ENCODE assay signal across 1 cellular context in the genomic region with DNA sequence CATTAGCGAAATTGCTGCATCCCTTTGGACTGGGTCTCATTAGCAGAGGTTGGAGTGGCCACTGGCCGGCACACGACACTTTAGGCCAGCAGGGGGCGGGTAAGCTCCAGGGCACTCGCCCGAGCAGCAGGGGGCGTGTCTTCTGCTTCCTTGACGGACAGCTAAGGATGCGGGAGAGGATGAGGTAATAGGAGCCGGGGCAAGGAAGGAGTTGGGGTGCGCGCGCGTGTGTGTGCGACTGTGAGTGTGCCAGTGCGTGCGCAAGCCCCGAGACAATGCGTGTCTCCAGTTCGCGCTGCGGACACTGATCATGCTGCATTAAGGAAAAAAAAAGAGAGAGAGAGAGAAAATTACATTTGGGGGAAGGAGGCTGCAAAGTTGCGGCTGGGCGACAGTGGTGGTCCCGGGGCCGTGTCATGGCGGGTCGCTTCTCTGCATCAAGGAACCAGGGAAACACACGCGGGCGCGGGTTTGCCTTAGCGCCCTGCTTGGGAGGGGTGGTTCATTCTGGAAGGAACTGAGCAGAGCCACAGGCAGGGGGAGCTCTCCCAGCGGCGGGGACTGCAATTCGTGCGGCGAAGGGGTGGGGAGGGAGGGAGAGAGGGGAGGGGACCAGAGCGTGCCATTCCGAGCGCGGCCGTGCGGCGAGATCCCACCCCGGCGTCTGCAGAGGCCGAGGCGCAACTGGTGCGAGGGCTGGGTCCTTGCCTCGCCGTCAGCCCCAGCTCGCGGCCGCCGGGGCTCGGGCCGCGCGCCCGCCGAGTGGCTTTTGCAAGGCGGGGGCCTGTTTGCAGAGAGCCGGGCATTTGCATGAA.
TF ChIP-seq lines count a peak whose summit lies in the region.

TSS of gene DTX4 (plus strand) at position 625 of the 815 bp plus-strand sequence. CDS start 464 bp downstream, outside the sequence.

TF ChIP-seq in K562, 482 proteins besides CTCF, POLR2A, EP300 and RAD21 (continued from another document and continues in another):
- TF ChIP-seq, protein P1, sequence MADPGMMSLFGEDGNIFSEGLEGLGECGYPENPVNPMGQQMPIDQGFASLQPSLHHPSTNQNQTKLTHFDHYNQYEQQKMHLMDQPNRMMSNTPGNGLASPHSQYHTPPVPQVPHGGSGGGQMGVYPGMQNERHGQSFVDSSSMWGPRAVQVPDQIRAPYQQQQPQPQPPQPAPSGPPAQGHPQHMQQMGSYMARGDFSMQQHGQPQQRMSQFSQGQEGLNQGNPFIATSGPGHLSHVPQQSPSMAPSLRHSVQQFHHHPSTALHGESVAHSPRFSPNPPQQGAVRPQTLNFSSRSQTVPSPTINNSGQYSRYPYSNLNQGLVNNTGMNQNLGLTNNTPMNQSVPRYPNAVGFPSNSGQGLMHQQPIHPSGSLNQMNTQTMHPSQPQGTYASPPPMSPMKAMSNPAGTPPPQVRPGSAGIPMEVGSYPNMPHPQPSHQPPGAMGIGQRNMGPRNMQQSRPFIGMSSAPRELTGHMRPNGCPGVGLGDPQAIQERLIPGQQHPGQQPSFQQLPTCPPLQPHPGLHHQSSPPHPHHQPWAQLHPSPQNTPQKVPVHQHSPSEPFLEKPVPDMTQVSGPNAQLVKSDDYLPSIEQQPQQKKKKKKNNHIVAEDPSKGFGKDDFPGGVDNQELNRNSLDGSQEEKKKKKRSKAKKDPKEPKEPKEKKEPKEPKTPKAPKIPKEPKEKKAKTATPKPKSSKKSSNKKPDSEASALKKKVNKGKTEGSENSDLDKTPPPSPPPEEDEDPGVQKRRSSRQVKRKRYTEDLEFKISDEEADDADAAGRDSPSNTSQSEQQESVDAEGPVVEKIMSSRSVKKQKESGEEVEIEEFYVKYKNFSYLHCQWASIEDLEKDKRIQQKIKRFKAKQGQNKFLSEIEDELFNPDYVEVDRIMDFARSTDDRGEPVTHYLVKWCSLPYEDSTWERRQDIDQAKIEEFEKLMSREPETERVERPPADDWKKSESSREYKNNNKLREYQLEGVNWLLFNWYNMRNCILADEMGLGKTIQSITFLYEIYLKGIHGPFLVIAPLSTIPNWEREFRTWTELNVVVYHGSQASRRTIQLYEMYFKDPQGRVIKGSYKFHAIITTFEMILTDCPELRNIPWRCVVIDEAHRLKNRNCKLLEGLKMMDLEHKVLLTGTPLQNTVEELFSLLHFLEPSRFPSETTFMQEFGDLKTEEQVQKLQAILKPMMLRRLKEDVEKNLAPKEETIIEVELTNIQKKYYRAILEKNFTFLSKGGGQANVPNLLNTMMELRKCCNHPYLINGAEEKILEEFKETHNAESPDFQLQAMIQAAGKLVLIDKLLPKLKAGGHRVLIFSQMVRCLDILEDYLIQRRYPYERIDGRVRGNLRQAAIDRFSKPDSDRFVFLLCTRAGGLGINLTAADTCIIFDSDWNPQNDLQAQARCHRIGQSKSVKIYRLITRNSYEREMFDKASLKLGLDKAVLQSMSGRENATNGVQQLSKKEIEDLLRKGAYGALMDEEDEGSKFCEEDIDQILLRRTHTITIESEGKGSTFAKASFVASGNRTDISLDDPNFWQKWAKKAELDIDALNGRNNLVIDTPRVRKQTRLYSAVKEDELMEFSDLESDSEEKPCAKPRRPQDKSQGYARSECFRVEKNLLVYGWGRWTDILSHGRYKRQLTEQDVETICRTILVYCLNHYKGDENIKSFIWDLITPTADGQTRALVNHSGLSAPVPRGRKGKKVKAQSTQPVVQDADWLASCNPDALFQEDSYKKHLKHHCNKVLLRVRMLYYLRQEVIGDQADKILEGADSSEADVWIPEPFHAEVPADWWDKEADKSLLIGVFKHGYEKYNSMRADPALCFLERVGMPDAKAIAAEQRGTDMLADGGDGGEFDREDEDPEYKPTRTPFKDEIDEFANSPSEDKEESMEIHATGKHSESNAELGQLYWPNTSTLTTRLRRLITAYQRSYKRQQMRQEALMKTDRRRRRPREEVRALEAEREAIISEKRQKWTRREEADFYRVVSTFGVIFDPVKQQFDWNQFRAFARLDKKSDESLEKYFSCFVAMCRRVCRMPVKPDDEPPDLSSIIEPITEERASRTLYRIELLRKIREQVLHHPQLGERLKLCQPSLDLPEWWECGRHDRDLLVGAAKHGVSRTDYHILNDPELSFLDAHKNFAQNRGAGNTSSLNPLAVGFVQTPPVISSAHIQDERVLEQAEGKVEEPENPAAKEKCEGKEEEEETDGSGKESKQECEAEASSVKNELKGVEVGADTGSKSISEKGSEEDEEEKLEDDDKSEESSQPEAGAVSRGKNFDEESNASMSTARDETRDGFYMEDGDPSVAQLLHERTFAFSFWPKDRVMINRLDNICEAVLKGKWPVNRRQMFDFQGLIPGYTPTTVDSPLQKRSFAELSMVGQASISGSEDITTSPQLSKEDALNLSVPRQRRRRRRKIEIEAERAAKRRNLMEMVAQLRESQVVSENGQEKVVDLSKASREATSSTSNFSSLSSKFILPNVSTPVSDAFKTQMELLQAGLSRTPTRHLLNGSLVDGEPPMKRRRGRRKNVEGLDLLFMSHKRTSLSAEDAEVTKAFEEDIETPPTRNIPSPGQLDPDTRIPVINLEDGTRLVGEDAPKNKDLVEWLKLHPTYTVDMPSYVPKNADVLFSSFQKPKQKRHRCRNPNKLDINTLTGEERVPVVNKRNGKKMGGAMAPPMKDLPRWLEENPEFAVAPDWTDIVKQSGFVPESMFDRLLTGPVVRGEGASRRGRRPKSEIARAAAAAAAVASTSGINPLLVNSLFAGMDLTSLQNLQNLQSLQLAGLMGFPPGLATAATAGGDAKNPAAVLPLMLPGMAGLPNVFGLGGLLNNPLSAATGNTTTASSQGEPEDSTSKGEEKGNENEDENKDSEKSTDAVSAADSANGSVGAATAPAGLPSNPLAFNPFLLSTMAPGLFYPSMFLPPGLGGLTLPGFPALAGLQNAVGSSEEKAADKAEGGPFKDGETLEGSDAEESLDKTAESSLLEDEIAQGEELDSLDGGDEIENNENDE (IDR thresholded peaks at IDR 0.05; ENCODE audit: low read depth, low read length), result no peak
- TF ChIP-seq RBFOX2 (IDR thresholded peaks at IDR 0.05; ENCODE audit: low read depth, low read length), result no peak; the same call in 1 of the 2 replicates
- TF ChIP-seq FOXP1 (CRISPR knock-in tag; IDR thresholded peaks at IDR 0.05), result 0 out of 2 replicates have a peak, but pooled peaks have one; percentile 29
- TF ChIP-seq ZNF311 (CRISPR knock-in tag; IDR thresholded peaks at IDR 0.05), result no peak
- TF ChIP-seq MCM2 (IDR thresholded peaks at IDR 0.05; ENCODE audit: low read depth), result no peak
- no peak for TF ChIP-seq ZNF263 (CRISPR knock-in tag; IDR thresholded peaks at IDR 0.05; ENCODE audit: borderline replicate concordance)
- 0 out of 2 replicates have a peak, but pooled peaks have one; percentile 66 for TF ChIP-seq HDAC2 (IDR thresholded peaks at IDR 0.05)
- TF ChIP-seq ZBTB12 (CRISPR knock-in tag; IDR thresholded peaks at IDR 0.05), result no peak
- no peak for TF ChIP-seq NR2C1 (IDR thresholded peaks at IDR 0.05)
- TF ChIP-seq NR2C1 (tag; IDR thresholded peaks at IDR 0.05), result no peak
- TF ChIP-seq PHB (CRISPR knock-in tag; IDR thresholded peaks at IDR 0.05), result no peak
- TF ChIP-seq ZC3H11A (IDR thresholded peaks at IDR 0.05; ENCODE audit: low read depth, low read length), result no peak
- no peak for TF ChIP-seq MYNN (IDR thresholded peaks at IDR 0.05)
- no peak for TF ChIP-seq MYNN (CRISPR knock-in tag; IDR thresholded peaks at IDR 0.05)
- no peak; the same call in 1 of the 2 replicates for TF ChIP-seq RNF2 (IDR thresholded peaks at IDR 0.05)
- TF ChIP-seq ZBTB5 (IDR thresholded peaks at IDR 0.05), result no peak
- TF ChIP-seq ZBTB9 (CRISPR knock-in tag; IDR thresholded peaks at IDR 0.05), result no peak
- TF ChIP-seq ZNF583 (CRISPR knock-in tag; IDR thresholded peaks at IDR 0.05), result no peak
- TF ChIP-seq PRMT5 (CRISPR knock-in tag; IDR thresholded peaks at IDR 0.05), result no peak
- TF ChIP-seq GATAD2B (IDR thresholded peaks at IDR 0.05; ENCODE audit: borderline replicate concordance), result no peak
- TF ChIP-seq ARID3A (IDR thresholded peaks at IDR 0.05; ENCODE audit: borderline replicate concordance, low read depth, low read length), result no peak
- TF ChIP-seq, protein P2, sequence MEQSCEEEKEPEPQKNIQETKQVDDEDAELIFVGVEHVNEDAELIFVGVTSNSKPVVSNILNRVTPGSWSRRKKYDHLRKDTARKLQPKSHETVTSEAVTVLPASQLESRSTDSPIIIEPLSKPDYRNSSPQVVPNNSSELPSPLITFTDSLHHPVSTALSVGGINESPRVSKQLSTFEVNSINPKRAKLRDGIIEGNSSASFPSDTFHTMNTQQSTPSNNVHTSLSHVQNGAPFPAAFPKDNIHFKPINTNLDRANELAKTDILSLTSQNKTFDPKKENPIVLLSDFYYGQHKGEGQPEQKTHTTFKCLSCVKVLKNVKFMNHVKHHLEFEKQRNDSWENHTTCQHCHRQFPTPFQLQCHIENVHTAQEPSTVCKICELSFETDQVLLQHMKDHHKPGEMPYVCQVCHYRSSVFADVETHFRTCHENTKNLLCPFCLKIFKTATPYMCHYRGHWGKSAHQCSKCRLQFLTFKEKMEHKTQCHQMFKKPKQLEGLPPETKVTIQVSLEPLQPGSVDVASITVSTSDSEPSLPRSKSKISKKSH (CRISPR knock-in tag; IDR thresholded peaks at IDR 0.05), result no peak
- TF ChIP-seq MAZ (CRISPR knock-in tag; conservative IDR thresholded peaks at IDR 0.05 in 1 of 2, IDR thresholded peaks at IDR 0.05 in 1 of 2), result peak; percentile 75 to 79; a peak in 3 of 4 replicates
- no peak for TF ChIP-seq SP2 (IDR thresholded peaks at IDR 0.05; ENCODE audit: extremely low read depth, low read depth, low read length, poor library complexity, severe bottlenecking)
- TF ChIP-seq PHF8 (IDR thresholded peaks at IDR 0.05; ENCODE audit: borderline replicate concordance, low read length), result no peak
- TF ChIP-seq ZZZ3 (IDR thresholded peaks at IDR 0.05), result no peak
- TF ChIP-seq, protein P3, sequence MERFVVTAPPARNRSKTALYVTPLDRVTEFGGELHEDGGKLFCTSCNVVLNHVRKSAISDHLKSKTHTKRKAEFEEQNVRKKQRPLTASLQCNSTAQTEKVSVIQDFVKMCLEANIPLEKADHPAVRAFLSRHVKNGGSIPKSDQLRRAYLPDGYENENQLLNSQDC (CRISPR knock-in tag; IDR thresholded peaks at IDR 0.05), result no peak
- no peak for TF ChIP-seq ARID2 (IDR thresholded peaks at IDR 0.05)
- TF ChIP-seq HLTF (IDR thresholded peaks at IDR 0.05), result peak; percentile 70; the same call in 1 of the 2 replicates
- TF ChIP-seq HMBOX1 (IDR thresholded peaks at IDR 0.05), result no peak
- TF ChIP-seq CHCHD3 (CRISPR knock-in tag; IDR thresholded peaks at IDR 0.05), result no peak
- TF ChIP-seq ZNF696 (CRISPR knock-in tag; conservative IDR thresholded peaks at IDR 0.05), result no peak
- TF ChIP-seq, protein P4, sequence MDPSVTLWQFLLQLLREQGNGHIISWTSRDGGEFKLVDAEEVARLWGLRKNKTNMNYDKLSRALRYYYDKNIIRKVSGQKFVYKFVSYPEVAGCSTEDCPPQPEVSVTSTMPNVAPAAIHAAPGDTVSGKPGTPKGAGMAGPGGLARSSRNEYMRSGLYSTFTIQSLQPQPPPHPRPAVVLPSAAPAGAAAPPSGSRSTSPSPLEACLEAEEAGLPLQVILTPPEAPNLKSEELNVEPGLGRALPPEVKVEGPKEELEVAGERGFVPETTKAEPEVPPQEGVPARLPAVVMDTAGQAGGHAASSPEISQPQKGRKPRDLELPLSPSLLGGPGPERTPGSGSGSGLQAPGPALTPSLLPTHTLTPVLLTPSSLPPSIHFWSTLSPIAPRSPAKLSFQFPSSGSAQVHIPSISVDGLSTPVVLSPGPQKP (CRISPR knock-in tag; IDR thresholded peaks at IDR 0.05), result no peak
- TF ChIP-seq THRAP3 (IDR thresholded peaks at IDR 0.05; ENCODE audit: borderline replicate concordance), result no peak
